In genomic region chr20:51594999-51595532, GRCh38 we compare ENCODE assay signal across 8 cellular contexts. TPM values are rescaled to one million over a fixed set of nuclear protein-coding genes. Genes with fewer than 3 reads are reported as not detected.
DNase-seq lines count a peak whose midpoint lies in the region; ATAC-seq and TF ChIP-seq lines count a peak whose summit lies in the region.

No MANE protein-coding gene starts in this region.

- H3K27me3 ChIP-seq in GM23338 (ENCODE audit: insufficient read depth) (no peaks in the 10 kb centered on the region), neuronal stem cell (ENCODE audit: control insufficient read depth in 3 of 3, insufficient read depth in 3 of 3, low read depth in 1 of 3, low read length in 3 of 3) (no peaks in the 10 kb centered on the region)

- peaks cover 25% of the 10 kb centered on the region for H3K4me1 ChIP-seq in GM23338 (ENCODE audit: insufficient read depth)
- H3K4me1 ChIP-seq in neuronal stem cell (ENCODE audit: control insufficient read depth in 2 of 2, insufficient read depth in 1 of 2, low read depth in 1 of 2, low read length in 2 of 2), result peaks cover 3 to 9% of the 10 kb centered on the region in 2 donors

- peaks cover 40% of the 10 kb centered on the region for H3K4me1 Mint-ChIP-seq in GM23338
- peaks cover 59% of the 10 kb centered on the region for H3K4me1 Mint-ChIP-seq in activated T-cell treated with anti-CD3 and anti-CD28 coated beads, Interleukin-2, amount 50 U/mL, for 72 hours (ENCODE audit: low read depth)

- H3K36me3 ChIP-seq in GM23338 (ENCODE audit: insufficient read depth), result no peaks in the 10 kb centered on the region
- peaks cover 0 to 22% of the 10 kb centered on the region in 2 donors for H3K36me3 ChIP-seq in neuronal stem cell (replicated peaks in 1 of 2; ENCODE audit: control insufficient read depth in 2 of 2, insufficient read depth in 2 of 2, low read length in 2 of 2)

- no peak overlapping the region for H2BK5ac ChIP-seq in neuronal stem cell (ENCODE audit: low read length)

- H3K4me3 ChIP-seq in GM23338, result no peak overlapping the region
- H3K4me3 ChIP-seq in neuronal stem cell (ENCODE audit: low read length in 2 of 2), result no peak overlapping the region

- H2BK120ac ChIP-seq in neuronal stem cell (ENCODE audit: low read depth, low read length), result no peak overlapping the region

- peak; percentile 79 to 93 for TF ChIP-seq CTCF in GM23338 (conservative IDR thresholded peaks at IDR 0.05; ENCODE audit: low read depth in 2 of 2)
- peak; percentile 89 for TF ChIP-seq CTCF in LNCAP (IDR thresholded peaks at IDR 0.05)

- H3K4me2 ChIP-seq in GM23338 (no peak overlapping the region), neuronal stem cell (ENCODE audit: insufficient read depth, low read length, poor library complexity, severe bottlenecking) (no peak overlapping the region)

- DNase-seq in EL, result peak; percentile 89
- peak; percentile 93 for DNase-seq in GM23338 (ENCODE audit: low spot score)
- peak; percentile 83 for DNase-seq in RPMI8226
- DNase-seq in activated T-cell treated with anti-CD3 and anti-CD28 coated beads, Interleukin-2, amount 50 U/mL, for 72 hours, result peak; percentile 80
- DNase-seq in fibroblast of peridontal ligament (ENCODE audit: extremely low read depth), result peak; percentile 92
- DNase-seq in neuronal stem cell (ENCODE audit: low spot score), result peak; percentile 48
- peak; percentile 78 for DNase-seq in stromal cell of bone marrow (ENCODE audit: low read depth)

- ATAC-seq in GM23338, result peak; percentile 95
- ATAC-seq in activated T-cell treated with anti-CD3 and anti-CD28 coated beads, Interleukin-2, amount 50 U/mL, for 72 hours (replicated peaks in 1 of 2), result peak; percentile 91 to 96

- no peaks in the 10 kb centered on the region for H4K20me1 ChIP-seq in GM23338 (replicated peaks; ENCODE audit: insufficient read depth)

- no peak overlapping the region for H3K18ac ChIP-seq in neuronal stem cell (ENCODE audit: low read length)

- no peak overlapping the region for H3K14ac ChIP-seq in neuronal stem cell (ENCODE audit: low read length)

- no peak overlapping the region for H2AFZ ChIP-seq in GM23338
- H2AFZ ChIP-seq in neuronal stem cell (ENCODE audit: low read length), result no peak overlapping the region

- no peaks in the 10 kb centered on the region for H3K79me2 ChIP-seq in GM23338 (replicated peaks; ENCODE audit: insufficient read depth)

- H3K4me3 Mint-ChIP-seq in GM23338, result no peak overlapping the region
- peak overlapping the region in 1 of 2 donors; percentile 71 for H3K4me3 Mint-ChIP-seq in activated T-cell treated with anti-CD3 and anti-CD28 coated beads, Interleukin-2, amount 50 U/mL, for 72 hours

- no peaks in the 10 kb centered on the region for H3K9me3 ChIP-seq in neuronal stem cell (replicated peaks in 1 of 2; ENCODE audit: control insufficient read depth in 2 of 2, insufficient read depth in 1 of 2, low read depth in 1 of 2, low read length in 2 of 2)

- H2AK5ac ChIP-seq in neuronal stem cell (ENCODE audit: low read depth, low read length), result no peak overlapping the region

- H3K23ac ChIP-seq in neuronal stem cell (ENCODE audit: low read depth, low read length, poor library complexity), result no peak overlapping the region

- no peaks in the 10 kb centered on the region for H3K9me3 Mint-ChIP-seq in GM23338
- H3K9me3 Mint-ChIP-seq in activated T-cell treated with anti-CD3 and anti-CD28 coated beads, Interleukin-2, amount 50 U/mL, for 72 hours, result no peaks in the 10 kb centered on the region

- no peak overlapping the region for H2BK12ac ChIP-seq in neuronal stem cell (ENCODE audit: low read length)

- H2BK15ac ChIP-seq in neuronal stem cell (ENCODE audit: low read length), result no peak overlapping the region

- H3K36me3 Mint-ChIP-seq in GM23338 (ENCODE audit: low read depth), result no peaks in the 10 kb centered on the region
- no peaks in the 10 kb centered on the region for H3K36me3 Mint-ChIP-seq in activated T-cell treated with anti-CD3 and anti-CD28 coated beads, Interleukin-2, amount 50 U/mL, for 72 hours (ENCODE audit: insufficient read depth in 2 of 2)

- peaks cover 4% of the 10 kb centered on the region for H3K27me3 Mint-ChIP-seq in GM23338 (ENCODE audit: insufficient read depth, low read depth, poor library complexity)
- peaks cover 16% of the 10 kb centered on the region for H3K27me3 Mint-ChIP-seq in activated T-cell treated with anti-CD3 and anti-CD28 coated beads, Interleukin-2, amount 50 U/mL, for 72 hours (ENCODE audit: low read depth)

- H3K9ac ChIP-seq in neuronal stem cell (ENCODE audit: low read depth, low read length, poor library complexity), result no peak overlapping the region

- no peak overlapping the region for H3K27ac ChIP-seq in GM23338 (ENCODE audit: low read depth)
- H3K27ac ChIP-seq in neuronal stem cell (replicated peaks; ENCODE audit: low read length), result no peak overlapping the region

- no peak overlapping the region for H4K8ac ChIP-seq in neuronal stem cell (ENCODE audit: low read depth, low read length)

- no peaks in the 10 kb centered on the region for H3K79me1 ChIP-seq in neuronal stem cell (ENCODE audit: low read depth, low read length)

- no peaks in the 10 kb centered on the region for H3F3A ChIP-seq in GM23338 (replicated peaks; ENCODE audit: low read depth)

- no peak overlapping the region for H3K27ac Mint-ChIP-seq in GM23338
- peak overlapping the region; percentile 89 for H3K27ac Mint-ChIP-seq in activated T-cell treated with anti-CD3 and anti-CD28 coated beads, Interleukin-2, amount 50 U/mL, for 72 hours

- WGBS in neuronal stem cell (ENCODE audit: extremely low coverage in 2 of 2, insufficient read length in 2 of 2, insufficient replicate concordance in 1 of 2), 2 donors, result no CpG with 5 or more reads among the region's 14 CpGs

- H3K9me2 ChIP-seq in GM23338 (ENCODE audit: insufficient read depth), result no peaks in the 10 kb centered on the region

- no peak overlapping the region for H4K91ac ChIP-seq in neuronal stem cell (ENCODE audit: low read depth, low read length, poor library complexity)

- no peak overlapping the region for H3K4ac ChIP-seq in neuronal stem cell (ENCODE audit: low read length)

TF ChIP-seq in GM23338, 12 proteins besides CTCF, POLR2A, EP300 and RAD21 (continues in another document):
- no peak for TF ChIP-seq ZNF462 (CRISPR knock-in tag; IDR thresholded peaks at IDR 0.05)
- no peak for TF ChIP-seq CREB1 (CRISPR knock-in tag; IDR thresholded peaks at IDR 0.05; ENCODE audit: low read depth)

RNA-seq across cellular contexts. Expression of gene NFATC2, which starts 52.5 kb away (rescaled TPM):
- total RNA-seq in GM23338 (2014; rRNA removed; shearing (Covaris generic)), result 0.39 and 0.59 TPM in 2 replicates
- polyA plus RNA-seq in GM23338 (2016; fragmentation: Nextera tagmentation; extraction: Ambion mirVana), result 0.31 and 0.52 TPM in 2 replicates
- 10 to 100 TPM; 29.4 to 39.9 TPM for total RNA-seq in activated T-cell treated with anti-CD3 and anti-CD28 coated beads, Interleukin-2, amount 50 U/mL, for 72 hours
- 0.67 TPM for polyA plus RNA-seq in neuronal stem cell (2013, experiment 1 of 2)
- 0.76 TPM for polyA plus RNA-seq in neuronal stem cell (2013, experiment 2 of 2)

Comparison
In these comparisons a context has a peak if more than half of its experiments do, and no peak if none do; other contexts are left out.
1. RNA of gene NFATC2, which starts 52.5 kb away (total RNA-seq): 29.4 to 39.9 TPM in activated T-cell treated with anti-CD3 and anti-CD28 coated beads, Interleukin-2, amount 50 U/mL, for 72 hours; 0.39 to 0.59 TPM in GM23338; every median in the first group is over 10 times any median in the second.
2. Peak in every context shown above with its lines, with median percentiles within 50 percentile points of each other: DNase-seq.